ENCODE assay signal across 8 cellular contexts in genomic region chr16:53865492-53865863, GRCh38.
DNase-seq lines count a peak whose midpoint lies in the region; ATAC-seq and TF ChIP-seq lines count a peak whose summit lies in the region.

No MANE protein-coding gene starts in this region.

- H3K36me3 ChIP-seq in ACC112 (ENCODE audit: insufficient read depth, low read length) (peaks cover 14% of the 10 kb centered on the region), smooth muscle cell (ENCODE audit: low read depth) (peaks cover 3% of the 10 kb centered on the region), prostate gland (no peaks in the 10 kb centered on the region)

- peak overlapping the region; percentile 74 for H3K9ac ChIP-seq in smooth muscle cell (ENCODE audit: low read depth)

- intact Hi-C loops in prostate gland (cut with DNase I), result no loop called here

- H3F3A ChIP-seq in smooth muscle cell (ENCODE audit: low read depth), result no peaks in the 10 kb centered on the region

- H3K4me2 ChIP-seq in smooth muscle cell, result no peak overlapping the region

- no peaks in the 10 kb centered on the region for H4K20me1 ChIP-seq in smooth muscle cell (ENCODE audit: low read depth)

- peak; percentile 63 for ATAC-seq in GM21360 (IDR thresholded peaks at IDR 0.05; ENCODE audit: unreplicated experiment)
- ATAC-seq in GM21528 (IDR thresholded peaks at IDR 0.05; ENCODE audit: low FRiP score, unreplicated experiment), result no peak

- no peak for TF ChIP-seq CTCF in fibroblast of villous mesenchyme (IDR thresholded peaks at IDR 0.05; ENCODE audit: insufficient read depth, low read depth, low read length)
- no peak for TF ChIP-seq CTCF in smooth muscle cell (IDR thresholded peaks at IDR 0.05; ENCODE audit: borderline replicate concordance, insufficient read depth, poor library complexity, severe bottlenecking)
- TF ChIP-seq CTCF in prostate gland (IDR thresholded peaks at IDR 0.05), result no peak

- H2AFZ ChIP-seq in ACC112 (ENCODE audit: low read length, unreplicated experiment), result no peak overlapping the region
- H2AFZ ChIP-seq in smooth muscle cell (ENCODE audit: low read depth), result no peak overlapping the region

- peak; percentile 14 for DNase-seq in OCI-M2 (lab: John Stamatoyannopoulos, UW; ENCODE audit: unreplicated experiment)
- DNase-seq in fibroblast of villous mesenchyme (ENCODE audit: low read depth), result peak; percentile 66
- no peak for DNase-seq in smooth muscle cell (lab: John Stamatoyannopoulos, UW; ENCODE audit: unreplicated experiment)
- DNase-seq in epidermal melanocyte (ENCODE audit: insufficient read length, low spot score), result no peak
- DNase-seq in prostate gland (ENCODE audit: low spot score), result no peak

- no peaks in the 10 kb centered on the region for H3K27me3 ChIP-seq in ACC112 (ENCODE audit: insufficient read depth, low read length)
- no peaks in the 10 kb centered on the region for H3K27me3 ChIP-seq in smooth muscle cell (ENCODE audit: low read depth)
- no peaks in the 10 kb centered on the region for H3K27me3 ChIP-seq in prostate gland (replicated peaks; ENCODE audit: insufficient read depth)

- 15% methylated on average over 1 of the region's 1 CpG for WGBS in smooth muscle cell (ENCODE audit: low lambda C conversion rate)
- WGBS in prostate gland, result 4% methylated on average over 1 of the region's 1 CpG

- no peaks in the 10 kb centered on the region for H3K79me2 ChIP-seq in ACC112 (ENCODE audit: control insufficient read depth, insufficient read depth, low read length, unreplicated experiment)
- H3K79me2 ChIP-seq in smooth muscle cell (ENCODE audit: low read depth), result no peaks in the 10 kb centered on the region

- TF ChIP-seq POLR2A in prostate gland (IDR thresholded peaks at IDR 0.05), result no peak

- no peak overlapping the region for H3K4me3 ChIP-seq in ACC112 (ENCODE audit: low read depth, low read length)
- no peak overlapping the region for H3K4me3 ChIP-seq in fibroblast of villous mesenchyme (ENCODE audit: low read depth, low read length)
- no peak overlapping the region for H3K4me3 ChIP-seq in smooth muscle cell
- no peak overlapping the region for H3K4me3 ChIP-seq in prostate gland

- H3K27ac ChIP-seq in ACC112 (ENCODE audit: low read depth, low read length) (peak overlapping the region; percentile 79), smooth muscle cell (ENCODE audit: low read depth) (peak overlapping the region; percentile 93), prostate gland (no peak overlapping the region)

- H3K4me1 ChIP-seq in ACC112 (ENCODE audit: control insufficient read depth, insufficient read depth, low read length, unreplicated experiment), result peaks cover 21% of the 10 kb centered on the region
- peaks cover 8% of the 10 kb centered on the region for H3K4me1 ChIP-seq in smooth muscle cell (ENCODE audit: low read depth)
- no peaks in the 10 kb centered on the region for H3K4me1 ChIP-seq in prostate gland (replicated peaks)

- H3K9me3 ChIP-seq in smooth muscle cell (replicated peaks; ENCODE audit: low read depth), result no peaks in the 10 kb centered on the region
- H3K9me3 ChIP-seq in prostate gland, result no peaks in the 10 kb centered on the region

Comparison
In these comparisons a context has a peak if more than half of its experiments do, and no peak if none do; other contexts are left out.
1. H3K27ac ChIP-seq: peak in ACC112 (single experiment) and smooth muscle cell (single experiment); none in prostate gland (0 of 2).
2. DNase-seq: peak in OCI-M2 (single experiment) and fibroblast of villous mesenchyme (single experiment); none in smooth muscle cell (single experiment), epidermal melanocyte (single experiment) and prostate gland (single experiment).